9 cellular contexts compared by ENCODE assay signal in genomic region chr11:120929664-120930154, GRCh38.
A peak's percentile ranks its signal among the peaks of the same experiment; 100 is the strongest.
DNase-seq lines count a peak whose midpoint lies in the region; ATAC-seq and TF ChIP-seq lines count a peak whose summit lies in the region.
"Had no signal": no experiment of that assay in that cellular context is flagged by ENCODE, and none has a peak within 500 bp of the region (broad histone marks: within the 10 kb centered on the region; RNA-seq: fewer than 3 reads in every experiment).

No MANE protein-coding gene starts in this region.

- H3K27ac ChIP-seq in RWPE1 (no peak overlapping the region), brain microvascular endothelial cell (no peak overlapping the region), left lung (no peak overlapping the region)

- H3K9me3 ChIP-seq in left lung = no peaks in the 10 kb centered on the region

- CTCF ChIA-PET in RWPE1 (lab: Yijun Ruan, JAX) = interaction anchor here (0.6 to 1.2 kb wide), 9 partner anchors 12 to 418 kb away, joined by 3 to 5 read pairs (median 3); partner anchors contain the start of gene GRIK4

- no peak overlapping the region for H3K4me3 ChIP-seq in brain microvascular endothelial cell (ENCODE audit: low read depth, low read length)
- H3K4me3 ChIP-seq in left lung = no peak overlapping the region

- H3K4me1 ChIP-seq in left lung = no peaks in the 10 kb centered on the region

- TF ChIP-seq CTCF in RWPE1 (conservative IDR thresholded peaks at IDR 0.05; ENCODE audit: low read depth) (peak; percentile 55), brain microvascular endothelial cell (IDR thresholded peaks at IDR 0.05; ENCODE audit: low read depth, low read length, missing control alignments) (peak; percentile 76), left lung (IDR thresholded peaks at IDR 0.05) (peak; percentile 27)

- H3K4me3 Mint-ChIP-seq in stimulated activated naive B cell treated with anti-CD40 and anti-IgM and Interleukin-4, amounts not matched to agents 10 μg/mL and 1 μg/mL and 100 μg/mL, for 72 hours = no peak overlapping the region
- H3K4me3 Mint-ChIP-seq: T-helper 1 cell treated with Interleukin-12 subunit alpha and Interleukin-12 subunit beta and Interleukin-4 antibody, amounts not matched to agents 30 μg/mL and 1 μg/mL, for 36 hours had no signal

- H3K36me3 Mint-ChIP-seq in stimulated activated naive B cell treated with anti-CD40 and anti-IgM and Interleukin-4, amounts not matched to agents 10 μg/mL and 1 μg/mL and 100 μg/mL, for 72 hours = no peaks in the 10 kb centered on the region

- H3K27me3 ChIP-seq in brain microvascular endothelial cell (replicated peaks) (no peaks in the 10 kb centered on the region), left lung (peaks cover 0 to 11% of the 10 kb centered on the region in 2 donors)

- ATAC-seq in left lung (peak; percentile 82), HG02623 (IDR thresholded peaks at IDR 0.05; ENCODE audit: unreplicated experiment) (no peak), GM21423 (IDR thresholded peaks at IDR 0.05; ENCODE audit: unreplicated experiment) (no peak)
- peak; percentile 58 to 65 for ATAC-seq in stimulated activated naive B cell treated with anti-CD40 and anti-IgM and Interleukin-4, amounts not matched to agents 10 μg/mL and 1 μg/mL and 100 μg/mL, for 72 hours (replicated peaks)

- peaks cover 7 to 15% of the 10 kb centered on the region in 2 donors for H3K4me1 Mint-ChIP-seq in stimulated activated naive B cell treated with anti-CD40 and anti-IgM and Interleukin-4, amounts not matched to agents 10 μg/mL and 1 μg/mL and 100 μg/mL, for 72 hours

- no peak overlapping the region for H3K27ac Mint-ChIP-seq in stimulated activated naive B cell treated with anti-CD40 and anti-IgM and Interleukin-4, amounts not matched to agents 10 μg/mL and 1 μg/mL and 100 μg/mL, for 72 hours
- H3K27ac Mint-ChIP-seq: T-helper 1 cell treated with Interleukin-12 subunit alpha and Interleukin-12 subunit beta and Interleukin-4 antibody, amounts not matched to agents 30 μg/mL and 1 μg/mL, for 36 hours had no signal

- POLR2A ChIA-PET in RWPE1 (lab: Yijun Ruan, JAX; ENCODE audit: low non-redundant PET) = no interaction called here

- no peaks in the 10 kb centered on the region for H3K36me3 ChIP-seq in brain microvascular endothelial cell (replicated peaks)
- H3K36me3 ChIP-seq in left lung = no peaks in the 10 kb centered on the region

- in situ Hi-C loops in brain microvascular endothelial cell (cut with HindIII; ENCODE audit: low pct_ligation_motif_present, low sequenced_read_pairs) = no loop called here

- H3K9me3 Mint-ChIP-seq in stimulated activated naive B cell treated with anti-CD40 and anti-IgM and Interleukin-4, amounts not matched to agents 10 μg/mL and 1 μg/mL and 100 μg/mL, for 72 hours = no peaks in the 10 kb centered on the region
- H3K9me3 Mint-ChIP-seq: T-helper 1 cell treated with Interleukin-12 subunit alpha and Interleukin-12 subunit beta and Interleukin-4 antibody, amounts not matched to agents 30 μg/mL and 1 μg/mL, for 36 hours had no signal

- peaks cover 11 to 18% of the 10 kb centered on the region in 2 donors for H3K27me3 Mint-ChIP-seq in stimulated activated naive B cell treated with anti-CD40 and anti-IgM and Interleukin-4, amounts not matched to agents 10 μg/mL and 1 μg/mL and 100 μg/mL, for 72 hours

- intact Hi-C loops in left lung (cut with DNase I) = loop anchor here in 1 of 2 donors (10.0 kb wide), 1 partner anchor 185 kb away; no protein-coding TSS in a partner anchor

- DNase-seq in ELF-1 (ENCODE audit: low read depth, low spot score) (peak; percentile 95), HT-29 (ENCODE audit: low spot score) (peak; percentile 70), RWPE1 (ENCODE audit: low spot score) (peak; percentile 54), brain microvascular endothelial cell (no peak), left lung (no peak)
- no peak for DNase-seq in stimulated activated naive B cell treated with anti-CD40 and anti-IgM and Interleukin-4, amounts not matched to agents 10 μg/mL and 1 μg/mL and 100 μg/mL, for 72 hours

Comparison
In these comparisons a context has a peak if more than half of its experiments do, and no peak if none do; other contexts are left out.
1. DNase-seq: peak in ELF-1 (single experiment), HT-29 (single experiment) and RWPE1 (single experiment); none in brain microvascular endothelial cell (single experiment), left lung (0 of 2) and stimulated activated naive B cell treated with anti-CD40 and anti-IgM and Interleukin-4, amounts not matched to agents 10 μg/mL and 1 μg/mL and 100 μg/mL, for 72 hours (single experiment).
2. ATAC-seq: peak in left lung (single experiment) and stimulated activated naive B cell treated with anti-CD40 and anti-IgM and Interleukin-4, amounts not matched to agents 10 μg/mL and 1 μg/mL and 100 μg/mL, for 72 hours (2 of 2); none in HG02623 (single experiment) and GM21423 (single experiment).
3. Peak in every context shown above with its lines, with median percentiles within 50 percentile points of each other: CTCF ChIP-seq.